In genomic region chr6:36595168-36595818, GRCh38 we compare ENCODE assay signal across 8 cellular contexts. TPM values are rescaled to one million over a fixed set of nuclear protein-coding genes. Genes with fewer than 3 reads are reported as not detected.
DNase-seq lines count a peak whose midpoint lies in the region; ATAC-seq and TF ChIP-seq lines count a peak whose summit lies in the region.

No MANE protein-coding gene starts in this region.

- H3K9me3 ChIP-seq in ascending aorta (no peaks in the 10 kb centered on the region), iPS-15b (ENCODE audit: control insufficient read depth, insufficient read depth, low read length) (no peaks in the 10 kb centered on the region), skeletal muscle satellite cell (replicated peaks; ENCODE audit: low read length) (no peaks in the 10 kb centered on the region)

- H3K9ac ChIP-seq in iPS-15b (ENCODE audit: low read depth, low read length) (peak overlapping the region; percentile 99), skeletal muscle satellite cell (ENCODE audit: low read depth, low read length) (peak overlapping the region; percentile 98)

- peak overlapping the region; percentile 69 to 71 for H3K4me3 ChIP-seq in ascending aorta
- peak overlapping the region; percentile 98 for H3K4me3 ChIP-seq in iPS-15b (ENCODE audit: low read depth, low read length)
- H3K4me3 ChIP-seq in skeletal muscle satellite cell (ENCODE audit: low read length) = peak overlapping the region; percentile 74

- no peak for TF ChIP-seq CTCF in ascending aorta (IDR thresholded peaks at IDR 0.05)

- H3K4me1 ChIP-seq in ascending aorta (peaks cover 16 to 37% of the 10 kb centered on the region in 2 donors), iPS-15b (ENCODE audit: control insufficient read depth, insufficient read depth, low read length) (peaks cover 5% of the 10 kb centered on the region), skeletal muscle satellite cell (ENCODE audit: control insufficient read depth, insufficient read depth, low read length) (peaks cover 35% of the 10 kb centered on the region)

- peak overlapping the region; percentile 85 for H3K4me2 ChIP-seq in skeletal muscle satellite cell (ENCODE audit: low read length)

- intact Hi-C loops in ascending aorta (cut with DNase I) = loop anchor here (2.0 kb wide), 1 partner anchor 152 kb away; the partner anchor contains the start of genes KCTD20 and PXT1

- peak overlapping the region; percentile 96 to 97 for H3K27ac ChIP-seq in ascending aorta

- H3K36me3 ChIP-seq in ascending aorta = peaks cover 36 to 38% of the 10 kb centered on the region in 2 donors
- peaks cover 43% of the 10 kb centered on the region for H3K36me3 ChIP-seq in iPS-15b (ENCODE audit: control insufficient read depth, insufficient read depth, low read length)
- peaks cover 52% of the 10 kb centered on the region for H3K36me3 ChIP-seq in skeletal muscle satellite cell (ENCODE audit: insufficient read depth, low read length)

- H3K27me3 ChIP-seq in ascending aorta (no peaks in the 10 kb centered on the region), iPS-15b (ENCODE audit: control insufficient read depth, insufficient read depth, low read length) (no peaks in the 10 kb centered on the region), skeletal muscle satellite cell (ENCODE audit: control insufficient read depth, insufficient read depth, low read length) (no peaks in the 10 kb centered on the region)

- DNase-seq in NCI-H524 (lab: John Stamatoyannopoulos, UW) = peak; percentile 28 to 41
- DNase-seq in NCI-H524 treated with DMSO at 0.1 percent for 48 hours (lab: John Stamatoyannopoulos, UW) = no peak
- peak; percentile 36 for DNase-seq in NCI-H460 (ENCODE audit: extremely low read depth, low read depth)
- peak in 1 of 2 donors; percentile 72 for DNase-seq in ascending aorta (ENCODE audit: low spot score in 2 of 2)
- DNase-seq in NCI-H1105 treated with DMSO at 0.1 percent for 48 hours (lab: John Stamatoyannopoulos, UW) = no peak

- ATAC-seq in GM21786 (IDR thresholded peaks at IDR 0.05; ENCODE audit: unreplicated experiment) = no peak

RNA-seq across cellular contexts. Expression of gene SRSF3, which starts 1.1 kb away (rescaled TPM):
- total RNA-seq in NCI-H460 (2014; rRNA removed; shearing (Covaris generic)) = 217 and 262 TPM in 2 replicates
- polyA plus RNA-seq in NCI-H460 (2014; cell fraction: nucleus; rRNA removed) = 138 and 142 TPM in 2 replicates
- total RNA-seq in ascending aorta = 94.7 TPM
- total RNA-seq in skeletal muscle satellite cell (2012; rRNA removed) = 182 and 211 TPM in 2 replicates

RNA-seq across cellular contexts. Expression of gene STK38, which starts 48.0 kb away (rescaled TPM):
- 16.2 and 16.4 TPM in 2 replicates for total RNA-seq in NCI-H460 (2014; rRNA removed; shearing (Covaris generic))
- 14.5 and 22.2 TPM in 2 replicates for polyA plus RNA-seq in NCI-H460 (2014; cell fraction: nucleus; rRNA removed)
- total RNA-seq in ascending aorta = 10.5 TPM
- total RNA-seq in skeletal muscle satellite cell (2012; rRNA removed) = 11.2 and 13.8 TPM in 2 replicates

Comparison
In these comparisons a context has a peak if more than half of its experiments do, and no peak if none do; other contexts are left out.
1. DNase-seq: peak in NCI-H524 (2 of 2) and NCI-H460 (single experiment); none in NCI-H524 treated with DMSO at 0.1 percent for 48 hours (single experiment) and NCI-H1105 treated with DMSO at 0.1 percent for 48 hours (single experiment).
2. Peak in every context shown above with its lines, with median percentiles within 50 percentile points of each other: H3K4me3 ChIP-seq.